27 cellular contexts compared by ENCODE assay signal in the genomic region with DNA sequence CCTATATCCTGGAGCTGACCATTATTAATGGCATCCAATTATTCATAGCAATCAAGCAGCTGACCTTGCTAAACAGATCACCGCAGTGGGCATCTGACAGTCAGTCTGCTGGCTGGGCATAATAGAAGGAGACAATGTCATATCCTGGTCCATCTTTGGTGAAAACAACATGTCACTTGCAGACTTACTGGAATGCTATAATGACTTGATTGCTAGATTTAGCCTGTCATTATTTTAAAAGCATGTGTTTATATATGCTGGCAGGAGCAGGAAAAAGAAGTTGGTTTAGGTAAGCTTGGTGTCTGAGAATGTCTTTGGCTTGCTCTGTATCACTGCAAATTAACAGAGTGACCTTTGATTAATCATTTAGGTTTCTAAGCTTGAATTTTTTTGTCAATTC.
"Had no signal": no experiment of that assay in that cellular context is flagged by ENCODE, and none has a peak within 500 bp of the region (broad histone marks: within the 10 kb centered on the region; RNA-seq: fewer than 3 reads in every experiment).

No MANE protein-coding gene starts in this region.

- ATAC-seq: stimulated activated effector memory CD8-positive, alpha-beta T cell treated with anti-CD3 and anti-CD28 coated beads, Interleukin-12 subunit alpha, Interleukin-12 subunit beta, amount 100 ng/mL, for 72 hours; stimulated activated memory B cell treated with anti-CD40 and anti-IgM and Interleukin-4, amounts not matched to agents 10 μg/mL and 1 μg/mL and 100 μg/mL, for 72 hours; stimulated activated naive B cell treated with anti-CD40 and anti-IgM and Interleukin-4, amounts not matched to agents 10 μg/mL and 1 μg/mL and 100 μg/mL, for 72 hours; stimulated activated naive CD8-positive, alpha-beta T cell treated with anti-CD3 and anti-CD28 coated beads, Interleukin-15, amount 100 ng/mL, for 72 hours; stimulated activated naive CD8-positive, alpha-beta T cell treated with anti-CD3 and anti-CD28 coated beads, Interleukin-15, Interleukin-2, amounts not matched to agents 100 U/mL and 50 U/mL, for 24 hours; upper lobe of right lung had no signal

- H3K4me3 ChIP-seq: stomach, suprapubic skin, testis, thoracic aorta, thyroid gland, tibial artery, tibial nerve, transverse colon, upper lobe of left lung, upper lobe of right lung, uterus, vagina had no signal

- H3K9me3 ChIP-seq: stomach, suprapubic skin, testis, thoracic aorta, thyroid gland, tibial artery, tibial nerve, transverse colon, upper lobe of left lung, upper lobe of right lung, uterus, vagina had no signal

- H3K27me3 ChIP-seq: stomach, suprapubic skin, testis, thyroid gland, tibial nerve, transverse colon, upper lobe of left lung, upper lobe of right lung, uterus, vagina had no signal

- FAIRE-seq: urothelium cell line had no signal

- DNase-seq: stimulated activated CD4-positive, alpha-beta T cell treated with anti-CD3 and anti-CD28 coated beads, Interleukin-2, amount 100 ng/mL, for 48 hours; stimulated activated CD4-positive, alpha-beta T cell treated with anti-CD3 and anti-CD28 coated beads, Interleukin-4, amount 100 ng/mL, for 1 hour; stimulated activated CD4-positive, alpha-beta T cell treated with anti-CD3 and anti-CD28 coated beads, Interleukin-4, amount 100 ng/mL, for 24 hours; stimulated activated CD4-positive, alpha-beta T cell treated with anti-CD3 and anti-CD28 coated beads, Interleukin-4, amount 100 ng/mL, for 4 hours; stimulated activated CD8-positive, alpha-beta memory T cell treated with anti-CD3 and anti-CD28 coated beads, Interleukin-4, amount 100 ng/mL, for 48 hours; stimulated activated naive B cell treated with anti-CD40 and anti-IgM and Interleukin-4, amounts not matched to agents 10 μg/mL and 1 μg/mL and 100 μg/mL, for 72 hours; stimulated activated naive CD4-positive, alpha-beta T cell; stimulated activated naive CD4-positive, alpha-beta T cell treated with Interleukin-2 at 50 U/mL for 16 hours; stimulated activated naive CD8-positive, alpha-beta T cell treated with anti-CD3 and anti-CD28 coated beads, Interleukin-15, amount 100 ng/mL, for 72 hours; stimulated activated naive CD8-positive, alpha-beta T cell treated with anti-CD3 and anti-CD28 coated beads, Interleukin-15, Interleukin-2, amounts not matched to agents 100 U/mL and 50 U/mL, for 24 hours; stomach; substantia nigra; testis; thyroid gland; tibial artery; transverse colon; trophoblast cell; upper lobe of left lung; upper lobe of right lung; uterus had no signal

- H3K36me3 ChIP-seq: stomach, suprapubic skin, thoracic aorta, thyroid gland, tibial artery, tibial nerve, transverse colon, upper lobe of left lung, upper lobe of right lung, uterus, vagina had no signal

- H3K27ac ChIP-seq: stomach, suprapubic skin, testis, thoracic aorta, thyroid gland, tibial artery, tibial nerve, transverse colon, upper lobe of left lung, upper lobe of right lung, uterus, vagina had no signal

- H3K4me1 ChIP-seq: stomach, suprapubic skin, testis, thyroid gland, tibial artery, tibial nerve, transverse colon, upper lobe of right lung, uterus, vagina had no signal
